15 cellular contexts compared by ENCODE assay signal in genomic region chr11:2708757-2709281, GRCh38. TPM values are rescaled to one million over a fixed set of nuclear protein-coding genes. Genes with fewer than 3 reads are reported as not detected.
DNase-seq lines count a peak whose midpoint lies in the region; ATAC-seq, FAIRE-seq and TF ChIP-seq lines count a peak whose summit lies in the region.
"Had no signal": no experiment of that assay in that cellular context is flagged by ENCODE, and none has a peak within 500 bp of the region (broad histone marks: within the 10 kb centered on the region; RNA-seq: fewer than 3 reads in every experiment).

No MANE protein-coding gene starts in this region.

- H4K20me1 ChIP-seq in IMR-90 (ENCODE audit: insufficient read depth, low read length) (no peaks in the 10 kb centered on the region), HepG2 (ENCODE audit: insufficient read depth, low read length) (no peaks in the 10 kb centered on the region)

- H2BK20ac ChIP-seq in IMR-90 (ENCODE audit: low read depth, low read length), result no peak overlapping the region

- intact Hi-C loops in IMR-90 (cut with micrococcal nuclease) (no loop called here), stomach (cut with DNase I; ENCODE audit: low total_unique reads) (loop anchor here (10.0 kb wide), 1 partner anchor 166 kb away; no protein-coding TSS in a partner anchor), HepG2 (cut with micrococcal nuclease; ENCODE audit: unreplicated experiment) (no loop called here)

- H2AK9ac ChIP-seq in IMR-90 (replicated peaks; ENCODE audit: low read depth, low read length, poor library complexity), result no peak overlapping the region

- no peak for TF ChIP-seq CTCF in IMR-90 (conservative IDR thresholded peaks at IDR 0.05; ENCODE audit: low read depth, low read length)
- TF ChIP-seq CTCF in fibroblast of pulmonary artery (IDR thresholded peaks at IDR 0.05; ENCODE audit: low read length, missing control alignments), result no peak
- no peak for TF ChIP-seq CTCF in stomach (IDR thresholded peaks at IDR 0.05)
- no peak for TF ChIP-seq CTCF in HepG2 (CRISPR knock-in tag; IDR thresholded peaks at IDR 0.05)

- H3K14ac ChIP-seq in IMR-90 (replicated peaks; ENCODE audit: low read depth, low read length), result no peak overlapping the region

- H3K56ac ChIP-seq in IMR-90 (ENCODE audit: extremely low read depth, insufficient read depth, low read length), result no peak overlapping the region

- in situ Hi-C loops in IMR-90 (cut with MboI; ENCODE audit: low sequenced_read_pairs), result no loop called here
- in situ Hi-C loops in HepG2 (cut with HindIII; ENCODE audit: extremely low pct_ligation_motif_present, low pct_unique_long_range_greater_than_20kb), result no loop called here

- no peak for FAIRE-seq in HepG2 (lab: Jason Lieb, UNC)
- FAIRE-seq: pancreas had no signal

- H3K36me3 ChIP-seq in IMR-90 (ENCODE audit: control insufficient read depth, insufficient read depth, low read length) (no peaks in the 10 kb centered on the region), mesodermal cell (ENCODE audit: control insufficient read depth, insufficient read depth, low read length) (no peaks in the 10 kb centered on the region), stomach (peaks cover 0 to 2% (median 0%) of the 10 kb centered on the region in 4 donors), HepG2 (replicated peaks in 1 of 2; ENCODE audit: control insufficient read depth in 1 of 2, insufficient read depth in 2 of 2, low read length in 2 of 2) (no peaks in the 10 kb centered on the region)
- H3K36me3 ChIP-seq: ascending aorta, pancreas had no signal

- no peak overlapping the region for H2BK15ac ChIP-seq in IMR-90 (ENCODE audit: low read depth, low read length)

- TF ChIP-seq EP300 in stomach (IDR thresholded peaks at IDR 0.05), result no peak
- TF ChIP-seq EP300 in HepG2 (IDR thresholded peaks at IDR 0.05; ENCODE audit: low read depth in 2 of 2, low read length in 2 of 2), result no peak
- TF ChIP-seq EP300 in HepG2 (CRISPR knock-in tag; IDR thresholded peaks at IDR 0.05; ENCODE audit: borderline replicate concordance), result no peak

- H3K4me2 ChIP-seq in IMR-90 (ENCODE audit: low read depth, low read length) (peak overlapping the region; percentile 68; the same call in 1 of the 2 replicates), HepG2 (ENCODE audit: low read depth, low read length) (no peak overlapping the region)

- H3K9me3 ChIP-seq in IMR-90 (ENCODE audit: control insufficient read depth, insufficient read depth, low read length) (peaks cover 7% of the 10 kb centered on the region), mesodermal cell (ENCODE audit: control insufficient read depth, low read length) (peaks cover 19% of the 10 kb centered on the region), stomach (no peaks in the 10 kb centered on the region), HepG2 (ENCODE audit: low read length) (peaks cover 15% of the 10 kb centered on the region)
- H3K9me3 ChIP-seq: ascending aorta, pancreas had no signal

- no peak overlapping the region; the same call in 1 of the 2 replicates for H3K9ac ChIP-seq in IMR-90 (ENCODE audit: low read depth, low read length)
- no peak overlapping the region for H3K9ac ChIP-seq in HepG2 (ENCODE audit: insufficient read depth, low read depth, low read length)

- H3K4ac ChIP-seq in IMR-90 (ENCODE audit: low read depth, low read length), result no peak overlapping the region

- dilution Hi-C loops in IMR-90 (cut with HindIII; ENCODE audit: low sequenced_read_pairs, unreplicated experiment), result no loop called here

- no peak overlapping the region for H2AK5ac ChIP-seq in IMR-90 (ENCODE audit: low read depth, low read length)

- H2AFZ ChIP-seq in IMR-90 (replicated peaks; ENCODE audit: low read length, poor library complexity) (no peak overlapping the region), HepG2 (ENCODE audit: low read length) (no peak overlapping the region)

- CTCF ChIA-PET in IMR-90 (lab: Yijun Ruan, JAX) (interaction anchor here (0.6 kb wide), 1 partner anchor 252 kb away, joined by 6 read pairs; no protein-coding TSS in a partner anchor), HepG2 (lab: Yijun Ruan, JAX; ENCODE audit: low intra/inter-chr PET ratio, low total read pairs) (no interaction called here)

- BruUV-seq in IMR-90 (replicated peaks; lab: Mats Ljungman, UMichigan), result no TSS peak
- no TSS peak for BruUV-seq in HepG2 (replicated peaks; lab: Mats Ljungman, UMichigan)

- H4K5ac ChIP-seq in IMR-90 (ENCODE audit: low read depth, low read length), result no peak overlapping the region

- no peak overlapping the region for H2BK120ac ChIP-seq in IMR-90 (ENCODE audit: low read depth, low read length)

- H2BK5ac ChIP-seq in IMR-90 (ENCODE audit: low read depth, low read length, poor library complexity, severe bottlenecking), result no peak overlapping the region

- DNase-seq in IMR-90 (peak; percentile 40), fibroblast of pulmonary artery (ENCODE audit: low read depth) (peak; percentile 76), stomach (no peak), HepG2 (ENCODE audit: low spot score) (no peak)
- DNase-seq: activated B cell treated with CpG ODN at 0.5 μM for 24 hours; activated effector memory CD4-positive, alpha-beta T cell treated with anti-CD3 and anti-CD28 coated beads, Interleukin-2, amount 50 U/mL, for 16 hours; dermis blood vessel endothelial cell; MM.1S; NCI-H774 had no signal

- H3K18ac ChIP-seq in IMR-90 (ENCODE audit: low read depth, low read length), result no peak overlapping the region; the same call in 1 of the 2 replicates

- TF ChIP-seq RAD21 in IMR-90 (IDR thresholded peaks at IDR 0.05; ENCODE audit: low read length), result no peak
- no peak for TF ChIP-seq RAD21 in HepG2 (CRISPR knock-in tag; IDR thresholded peaks at IDR 0.05)

- no peaks in the 10 kb centered on the region for H3K79me2 ChIP-seq in HepG2 (ENCODE audit: insufficient read depth, low read length)

- H3K79me1 ChIP-seq in IMR-90 (ENCODE audit: low read depth in 1 of 2, low read length in 2 of 2), result no peaks in the 10 kb centered on the region

- H4K8ac ChIP-seq in IMR-90 (ENCODE audit: low read depth in 2 of 2, low read length in 2 of 2), result no peak overlapping the region

- peak overlapping the region; percentile 27; the same call in 1 of the 2 replicates for H3K27ac ChIP-seq in IMR-90 (ENCODE audit: insufficient read depth, low read length)
- peak overlapping the region; percentile 57 for H3K27ac ChIP-seq in mesodermal cell (ENCODE audit: low read depth, low read length, severe bottlenecking)
- H3K27ac ChIP-seq in stomach, result peak overlapping the region in 4 of 5 donors; percentile 41 to 84 (median 68)
- H3K27ac ChIP-seq in HepG2 (ENCODE audit: extremely low read length, insufficient read depth, low read length), result no peak overlapping the region
- H3K27ac ChIP-seq: pancreas had no signal

- TF ChIP-seq POLR2A in IMR-90 (IDR thresholded peaks at IDR 0.05; ENCODE audit: low read depth, low read length) (no peak), stomach (IDR thresholded peaks at IDR 0.05) (no peak), HepG2 (IDR thresholded peaks at IDR 0.05; ENCODE audit: insufficient read depth in 1 of 2, low read depth in 2 of 2, low read length in 2 of 2) (no peak)

- no peaks in the 10 kb centered on the region for H3K9me1 ChIP-seq in IMR-90 (ENCODE audit: insufficient read depth, low read length)

- H4K91ac ChIP-seq in IMR-90 (ENCODE audit: insufficient read depth, low read depth, low read length), result no peak overlapping the region

- whole genome bisulfite sequencing in IMR-90 (ENCODE audit: extremely low coverage in 2 of 2, insufficient read length in 1 of 2), 2 experiments, result 11% methylated on average over 8 of the region's 14 CpGs; no CpG with 5 or more reads in 1 of the 2 experiments
- 84 to 92% methylated on average over 10 to 11 of the region's 14 CpGs for WGBS in mesodermal cell (ENCODE audit: insufficient coverage in 2 of 2), 2 experiments
- WGBS in stomach, 5 donors, result 68 to 77% (median 73%) methylated on average over 14 of the region's 14 CpGs
- 74% methylated on average over 13 of the region's 14 CpGs for WGBS in HepG2 (ENCODE audit: low lambda C conversion rate)

- POLR2A ChIA-PET in IMR-90 (lab: Charles Lee; ENCODE audit: unreplicated experiment) (interaction anchor here (0.6 kb wide), 1 partner anchor 221 kb away, joined by 4 read pairs; no protein-coding TSS in a partner anchor), HepG2 (lab: Yijun Ruan, JAX) (interaction anchor here (1.2 to 1.3 kb wide), 2 partner anchors 22 to 24 kb away, joined by 4 to 5 read pairs; no protein-coding TSS in a partner anchor)

- ATAC-seq in IMR-90 (ENCODE audit: low read depth), result peak; percentile 64
- ATAC-seq in GM21367 (IDR thresholded peaks at IDR 0.05; ENCODE audit: unreplicated experiment), result no peak
- ATAC-seq in HG03354 (IDR thresholded peaks at IDR 0.05; ENCODE audit: poor library complexity, severe bottlenecking, unreplicated experiment), result no peak
- no peak for ATAC-seq in GM21529 (IDR thresholded peaks at IDR 0.05; ENCODE audit: unreplicated experiment)
- ATAC-seq in HepG2, result no peak

- H3K4me3 ChIP-seq in IMR-90 (ENCODE audit: insufficient read depth, low read depth, low read length), result no peak overlapping the region
- peak overlapping the region; percentile 30 for H3K4me3 ChIP-seq in fibroblast of pulmonary artery (replicated peaks; ENCODE audit: low read depth, low read length)
- no peak overlapping the region for H3K4me3 ChIP-seq in mesodermal cell (ENCODE audit: extremely low read depth, insufficient read depth, low read length, poor library complexity, severe bottlenecking)
- H3K4me3 ChIP-seq in stomach, result peak overlapping the region in 2 of 4 donors; percentile 2 to 26
- H3K4me3 ChIP-seq in HepG2 (replicated peaks in 1 of 3; ENCODE audit: insufficient read depth in 1 of 3, low read depth in 2 of 3, low read length in 3 of 3), result no peak overlapping the region
- H3K4me3 ChIP-seq: pancreas had no signal

- H3K27me3 ChIP-seq in IMR-90 (ENCODE audit: control insufficient read depth, insufficient read depth, low read length), result peaks cover 30% of the 10 kb centered on the region
- no peaks in the 10 kb centered on the region for H3K27me3 ChIP-seq in stomach
- H3K27me3 ChIP-seq in HepG2 (ENCODE audit: control insufficient read depth in 1 of 2, insufficient read depth in 2 of 2, low read length in 2 of 2), result peaks cover 9 to 36% of the 10 kb centered on the region in 2 experiments
- H3K27me3 ChIP-seq: ascending aorta, pancreas had no signal

- no peak overlapping the region for H3K23ac ChIP-seq in IMR-90 (ENCODE audit: low read depth, low read length)

- H3K4me1 ChIP-seq in IMR-90 (ENCODE audit: control insufficient read depth, insufficient read depth, low read length) (peaks cover 6% of the 10 kb centered on the region; the same call in 1 of the 2 replicates), mesodermal cell (ENCODE audit: control insufficient read depth, insufficient read depth, low read length, poor library complexity, severe bottlenecking) (peaks cover under 1% of the 10 kb centered on the region), stomach (peaks cover 0 to 21% (median 13%) of the 10 kb centered on the region in 4 donors), HepG2 (ENCODE audit: insufficient read depth, low read length) (peaks cover 3% of the 10 kb centered on the region)
- H3K4me1 ChIP-seq: pancreas had no signal

RNA-seq across cellular contexts. Expression of gene KCNQ1OT1, which starts 9.0 kb away (rescaled TPM):
- total RNA-seq in IMR-90 (2012; rRNA removed) (1.9 and 2.0 TPM in 2 replicates), stomach (10 to 100 TPM in 1 of 5 donors, 1 to 10 TPM in 4; 2.2 to 15.1 (median 2.3) TPM), HepG2 (2016; rRNA removed; fragmentation: Illumina TruSeq; extraction: Trizol) (2.5 and 18.9 TPM in 2 replicates)
- polyA plus RNA-seq in IMR-90 (2012; rRNA removed) (0.11 and 0.14 TPM in 2 replicates), stomach (under 1 TPM; under 0.01 to 0.12 (median 0.05) TPM), HepG2 (2011; rRNA removed) (1.3 TPM in 2 replicates)
- under 0.01 TPM in 2 replicates for polyA plus RNA-seq in IMR-90 (2012; cell fraction: cytosol; rRNA removed)
- 0.57 and 1.3 TPM in 2 replicates for polyA plus RNA-seq in IMR-90 (2012; cell fraction: nucleus; rRNA removed; ENCODE audit: low replicate concordance)
- 0.74 TPM for polyA plus RNA-seq in mesodermal cell (2013, experiment 1 of 2)
- polyA plus RNA-seq in mesodermal cell (2013, experiment 2 of 2), result 0.76 TPM
- 0.30 and 0.35 TPM in 2 replicates for total RNA-seq in HepG2 (2016; cell fraction: cytosol; rRNA removed; fragmentation: Illumina TruSeq; extraction: Trizol; ENCODE audit: low read depth)
- 2.0 and 16.5 TPM in 2 replicates for total RNA-seq in HepG2 (2016; cell fraction: insoluble cytoplasmic fraction; rRNA removed; fragmentation: Illumina TruSeq; extraction: Trizol)
- total RNA-seq in HepG2 (2016; cell fraction: membrane; rRNA removed; fragmentation: Illumina TruSeq; extraction: Trizol), result 0.90 and 1.1 TPM in 2 replicates
- 66.8 and 83.4 TPM in 2 replicates for total RNA-seq in HepG2 (2016; cell fraction: nucleus; rRNA removed; fragmentation: Illumina TruSeq; extraction: Trizol)
- polyA plus RNA-seq in HepG2 (2011; cell fraction: cytosol; rRNA removed), result 0.05 TPM in 2 replicates
- polyA plus RNA-seq in HepG2 (2011; cell fraction: nucleus; rRNA removed), result 11.8 and 14.7 TPM in 2 replicates
- polyA plus RNA-seq in HepG2 (2012), result 1.9 and 2.0 TPM in 2 replicates
- 0.01 and 0.02 TPM in 2 replicates for polyA plus RNA-seq in HepG2 (2016; cell fraction: cytosol; fragmentation: Illumina TruSeq; extraction: Trizol; ENCODE audit: low read depth)
- polyA plus RNA-seq in HepG2 (2016; cell fraction: insoluble cytoplasmic fraction; fragmentation: Illumina TruSeq; extraction: Trizol; ENCODE audit: low read depth), result 0.15 and 0.17 TPM in 2 replicates
- polyA plus RNA-seq in HepG2 (2016; cell fraction: membrane; fragmentation: Illumina TruSeq; extraction: Trizol; ENCODE audit: low read depth), result 0.03 and 0.06 TPM in 2 replicates
- polyA plus RNA-seq in HepG2 (2016; cell fraction: nucleus; fragmentation: Illumina TruSeq; extraction: Trizol; ENCODE audit: insufficient read depth, low read depth), result 8.4 and 10.5 TPM in 2 replicates
- 0.05 and 36.1 TPM in 2 replicates for polyA minus RNA-seq in HepG2 (2011; rRNA and poly(A)+ RNA removed; ENCODE audit: low replicate concordance)
- polyA minus RNA-seq in HepG2 (2011; cell fraction: cytosol; rRNA and poly(A)+ RNA removed), result 0.79 and 0.97 TPM in 2 replicates
- polyA minus RNA-seq in HepG2 (2011; cell fraction: nucleus; rRNA and poly(A)+ RNA removed), result 112 and 125 TPM in 2 replicates

Comparison
In these comparisons a context has a peak if more than half of its experiments do, and no peak if none do; other contexts are left out.
1. DNase-seq: peak in IMR-90 (single experiment) and fibroblast of pulmonary artery (single experiment); none in stomach (single experiment) and HepG2 (single experiment).